ENCODE assay signal across 1 cellular context in genomic region chr14:23614395-23614828, GRCh38.
TF ChIP-seq lines count a peak whose summit lies in the region.

No MANE protein-coding gene starts in this region.

TF ChIP-seq in HepG2, 621 proteins besides CTCF, POLR2A, EP300 and RAD21 (continued from another document):
- TF ChIP-seq ZNF264 (CRISPR knock-in tag; IDR thresholded peaks at IDR 0.05), result no peak
- no peak for TF ChIP-seq ATF6 (CRISPR knock-in tag; conservative IDR thresholded peaks at IDR 0.05)
- TF ChIP-seq ZNF670 (CRISPR knock-in tag; IDR thresholded peaks at IDR 0.05; ENCODE audit: borderline replicate concordance), result no peak
- no peak for TF ChIP-seq ZNF138 (CRISPR knock-in tag; IDR thresholded peaks at IDR 0.05; ENCODE audit: low read depth)
- no peak for TF ChIP-seq PCBP2 (optimal IDR thresholded peaks at IDR 0.05; ENCODE audit: low read depth, low read length, poor library complexity, severe bottlenecking)
- TF ChIP-seq ZSCAN29 (CRISPR knock-in tag; conservative IDR thresholded peaks at IDR 0.05), result no peak; the same call in 1 of the 2 replicates
- TF ChIP-seq FOXK1 (CRISPR knock-in tag; IDR thresholded peaks at IDR 0.05; ENCODE audit: borderline replicate concordance, low read depth), result peak; percentile 61; the same call in 1 of the 2 replicates
